Comparison of ENCODE assay signal across 27 cellular contexts in genomic region chr9:123392802-123393201, GRCh38. TPM values are rescaled to one million over a fixed set of nuclear protein-coding genes. Genes with fewer than 3 reads are reported as not detected.
DNase-seq lines count a peak whose midpoint lies in the region; ATAC-seq, FAIRE-seq and TF ChIP-seq lines count a peak whose summit lies in the region.
"Had no signal": no experiment of that assay in that cellular context is flagged by ENCODE, and none has a peak within 500 bp of the region (broad histone marks: within the 10 kb centered on the region; RNA-seq: fewer than 3 reads in every experiment).

No MANE protein-coding gene starts in this region.

- H3K9ac ChIP-seq in astrocyte (ENCODE audit: low read length), result no peak overlapping the region
- H3K9ac ChIP-seq: BLaER1 had no signal

- intact Hi-C loops in naive thymus-derived CD4-positive, alpha-beta T cell (cut with micrococcal nuclease), result no loop called here

- no peak for DNase-seq in astrocyte (ENCODE audit: low read depth)
- DNase-seq in endothelial cell (ENCODE audit: low spot score), result no peak
- no peak for DNase-seq in foreskin melanocyte
- no peak for DNase-seq in naive thymus-derived CD4-positive, alpha-beta T cell
- DNase-seq: 8988T; ACHN; BE2C; C1 segment of cervical spinal cord; CD4-positive, alpha-beta memory T cell; CD4-positive, CD25-positive, alpha-beta regulatory T cell; CD8-positive, alpha-beta memory T cell; COR-L47; DMS 273 treated with DMSO at 0.1 percent for 48 hours; DMS153; DMS53; DMS79; DND-41; EL; GDM1 had no signal

- H3K9me3 ChIP-seq in HEK293 (ENCODE audit: control insufficient read depth, insufficient read depth, low read depth, low read length), result no peaks in the 10 kb centered on the region
- H3K9me3 ChIP-seq in astrocyte (ENCODE audit: insufficient read depth, low read depth, low read length), result no peaks in the 10 kb centered on the region
- H3K9me3 ChIP-seq in naive thymus-derived CD4-positive, alpha-beta T cell (ENCODE audit: control insufficient read depth in 2 of 3, low read length in 3 of 3), result no peaks in the 10 kb centered on the region
- H3K9me3 ChIP-seq: BE2C, BLaER1 had no signal

- no peak overlapping the region for H2AFZ ChIP-seq in astrocyte (ENCODE audit: low read depth, low read length)

- no peaks in the 10 kb centered on the region for H4K20me1 ChIP-seq in astrocyte (ENCODE audit: insufficient read depth, low read length)
- H4K20me1 ChIP-seq: BLaER1 had no signal

- H3K4me1 Mint-ChIP-seq in astrocyte (ENCODE audit: low read depth, unreplicated experiment), result peaks cover 9% of the 10 kb centered on the region
- peaks cover 6% of the 10 kb centered on the region for H3K4me1 Mint-ChIP-seq in endothelial cell (ENCODE audit: unreplicated experiment)
- peaks cover 0 to 4% (median 0%) of the 10 kb centered on the region in 7 donors for H3K4me1 Mint-ChIP-seq in naive thymus-derived CD4-positive, alpha-beta T cell
- H3K4me1 Mint-ChIP-seq: CD4-positive, alpha-beta memory T cell; CD4-positive, CD25-positive, alpha-beta regulatory T cell; CD8-positive, alpha-beta memory T cell had no signal

- TF ChIP-seq CTCF in HEK293 (tag by site-specific recombination; IDR thresholded peaks at IDR 0.05), result no peak
- no peak for TF ChIP-seq CTCF in astrocyte (IDR thresholded peaks at IDR 0.05; ENCODE audit: insufficient read depth, low read depth, low read length)
- TF ChIP-seq CTCF in endothelial cell (IDR thresholded peaks at IDR 0.05; ENCODE audit: unreplicated experiment), result no peak

- H3K4me3 ChIP-seq in HEK293 (ENCODE audit: low read depth, low read length) (no peak overlapping the region), astrocyte (ENCODE audit: insufficient read depth, low read depth, low read length) (no peak overlapping the region)
- no peak overlapping the region for H3K4me3 ChIP-seq in naive thymus-derived CD4-positive, alpha-beta T cell (ENCODE audit: low read length)
- H3K4me3 ChIP-seq: BLaER1, GM12878 had no signal

- H3K9me3 Mint-ChIP-seq in astrocyte (ENCODE audit: unreplicated experiment) (peaks cover 10% of the 10 kb centered on the region), endothelial cell (ENCODE audit: unreplicated experiment) (no peaks in the 10 kb centered on the region)
- H3K9me3 Mint-ChIP-seq in naive thymus-derived CD4-positive, alpha-beta T cell, result peaks cover 0 to 1% (median 0%) of the 10 kb centered on the region in 11 donors
- H3K9me3 Mint-ChIP-seq: CD4-positive, alpha-beta memory T cell; CD8-positive, alpha-beta memory T cell had no signal

- H3K27ac Mint-ChIP-seq in astrocyte (ENCODE audit: unreplicated experiment) (peak overlapping the region; percentile 26), endothelial cell (ENCODE audit: unreplicated experiment) (no peak overlapping the region)
- no peak overlapping the region for H3K27ac Mint-ChIP-seq in naive thymus-derived CD4-positive, alpha-beta T cell
- H3K27ac Mint-ChIP-seq: CD14-positive monocyte; CD4-positive, alpha-beta memory T cell; CD4-positive, CD25-positive, alpha-beta regulatory T cell; CD8-positive, alpha-beta memory T cell had no signal

- H3K36me3 ChIP-seq in HEK293 (ENCODE audit: control insufficient read depth in 2 of 2, insufficient read depth in 1 of 2, low read length in 2 of 2) (no peaks in the 10 kb centered on the region), astrocyte (ENCODE audit: insufficient read depth, low read length) (no peaks in the 10 kb centered on the region)
- no peaks in the 10 kb centered on the region for H3K36me3 ChIP-seq in naive thymus-derived CD4-positive, alpha-beta T cell (ENCODE audit: control insufficient read depth in 2 of 3, insufficient read depth in 3 of 3, low read length in 3 of 3)
- H3K36me3 ChIP-seq: BE2C, BLaER1 had no signal

- H3K27ac ChIP-seq in HEK293 (ENCODE audit: extremely low read depth, low read depth, low read length), result no peak overlapping the region
- no peak overlapping the region for H3K27ac ChIP-seq in astrocyte (ENCODE audit: low read depth, low read length)
- H3K27ac ChIP-seq in naive thymus-derived CD4-positive, alpha-beta T cell (ENCODE audit: low read depth, low read length), result no peak overlapping the region
- H3K27ac ChIP-seq: BLaER1 had no signal

- H3K27me3 ChIP-seq in astrocyte (ENCODE audit: insufficient read depth, low read length), result peaks cover 7% of the 10 kb centered on the region
- no peaks in the 10 kb centered on the region for H3K27me3 ChIP-seq in naive thymus-derived CD4-positive, alpha-beta T cell (ENCODE audit: control insufficient read depth in 2 of 2, insufficient read depth in 2 of 2, low read length in 2 of 2)
- H3K27me3 ChIP-seq: BE2C, BLaER1 had no signal

- H3K4me2 ChIP-seq in astrocyte (ENCODE audit: low read length), result no peak overlapping the region
- H3K4me2 ChIP-seq: BLaER1 had no signal

- H3K27me3 Mint-ChIP-seq in astrocyte (ENCODE audit: low read depth, unreplicated experiment) (peaks cover 42% of the 10 kb centered on the region), endothelial cell (ENCODE audit: unreplicated experiment) (peaks cover 6% of the 10 kb centered on the region)
- H3K27me3 Mint-ChIP-seq in naive thymus-derived CD4-positive, alpha-beta T cell, result no peaks in the 10 kb centered on the region
- H3K27me3 Mint-ChIP-seq: CD4-positive, alpha-beta memory T cell; CD4-positive, CD25-positive, alpha-beta regulatory T cell; CD8-positive, alpha-beta memory T cell had no signal

- ATAC-seq in naive thymus-derived CD4-positive, alpha-beta T cell, result no peak
- ATAC-seq: GM12878 had no signal

- H3K36me3 Mint-ChIP-seq in astrocyte (ENCODE audit: low read depth, unreplicated experiment) (no peaks in the 10 kb centered on the region), endothelial cell (ENCODE audit: low read depth, unreplicated experiment) (peaks cover 8% of the 10 kb centered on the region)
- peaks cover 0 to 18% (median 4%) of the 10 kb centered on the region in 5 donors for H3K36me3 Mint-ChIP-seq in naive thymus-derived CD4-positive, alpha-beta T cell
- H3K36me3 Mint-ChIP-seq: CD8-positive, alpha-beta memory T cell had no signal

- POLR2A ChIA-PET in HEK293 (lab: Yijun Ruan, JAX), result no interaction called here
- POLR2A ChIA-PET in naive thymus-derived CD4-positive, alpha-beta T cell (lab: Charles Lee), result no interaction called here

- no peak for FAIRE-seq in astrocyte (lab: Jason Lieb, UNC)
- FAIRE-seq: A204.1, GM12878, GM12892, GM18507 had no signal

- CTCF ChIA-PET in HEK293 (lab: Yijun Ruan, JAX), result interaction anchor here (0.8 kb wide), 1 partner anchor 9 kb away, joined by 3 read pairs; no protein-coding TSS in a partner anchor
- CTCF ChIA-PET in naive thymus-derived CD4-positive, alpha-beta T cell (lab: Charles Lee), result no interaction called here

- no peaks in the 10 kb centered on the region for H3K4me1 ChIP-seq in HEK293 (ENCODE audit: control insufficient read depth, insufficient read depth, low read length)
- H3K4me1 ChIP-seq in astrocyte (ENCODE audit: insufficient read depth, low read length), result no peaks in the 10 kb centered on the region
- no peaks in the 10 kb centered on the region for H3K4me1 ChIP-seq in naive thymus-derived CD4-positive, alpha-beta T cell (ENCODE audit: control insufficient read depth in 2 of 2, insufficient read depth in 2 of 2, low read length in 2 of 2)

- no peaks in the 10 kb centered on the region for H3K79me2 ChIP-seq in astrocyte (ENCODE audit: insufficient read depth, low read length)

- H3K4me3 Mint-ChIP-seq in astrocyte (ENCODE audit: unreplicated experiment) (no peak overlapping the region), endothelial cell (ENCODE audit: unreplicated experiment) (peak overlapping the region; percentile 58)
- no peak overlapping the region for H3K4me3 Mint-ChIP-seq in naive thymus-derived CD4-positive, alpha-beta T cell
- H3K4me3 Mint-ChIP-seq: CD14-positive monocyte; CD4-positive, alpha-beta memory T cell; CD4-positive, CD25-positive, alpha-beta regulatory T cell; CD8-positive, alpha-beta memory T cell had no signal

TF ChIP-seq in HEK293, 187 proteins besides CTCF, POLR2A, EP300 and RAD21:
- peak; percentile 81 for TF ChIP-seq ZNF146 (tag by site-specific recombination; IDR thresholded peaks at IDR 0.05)
- no peak for TF ChIP-seq BCL6B (tag by site-specific recombination; IDR thresholded peaks at IDR 0.05)

RNA-seq across cellular contexts. Expression of gene CRB2, which starts 36.8 kb away (rescaled TPM):
- total RNA-seq in astrocyte, result 2.4 and 2.5 TPM in 2 replicates
- 0.18 TPM for total RNA-seq in endothelial cell (ENCODE audit: unreplicated experiment)
- total RNA-seq in naive thymus-derived CD4-positive, alpha-beta T cell, result not detected
- polyA plus RNA-seq in naive thymus-derived CD4-positive, alpha-beta T cell, result not detected
- total RNA-seq: CD4-positive, alpha-beta memory T cell; CD4-positive, CD25-positive, alpha-beta regulatory T cell; CD8-positive, alpha-beta memory T cell had no signal
- polyA plus RNA-seq: AG04450; CD14-positive monocyte; CD4-positive, alpha-beta memory T cell had no signal
